In the genomic region with DNA sequence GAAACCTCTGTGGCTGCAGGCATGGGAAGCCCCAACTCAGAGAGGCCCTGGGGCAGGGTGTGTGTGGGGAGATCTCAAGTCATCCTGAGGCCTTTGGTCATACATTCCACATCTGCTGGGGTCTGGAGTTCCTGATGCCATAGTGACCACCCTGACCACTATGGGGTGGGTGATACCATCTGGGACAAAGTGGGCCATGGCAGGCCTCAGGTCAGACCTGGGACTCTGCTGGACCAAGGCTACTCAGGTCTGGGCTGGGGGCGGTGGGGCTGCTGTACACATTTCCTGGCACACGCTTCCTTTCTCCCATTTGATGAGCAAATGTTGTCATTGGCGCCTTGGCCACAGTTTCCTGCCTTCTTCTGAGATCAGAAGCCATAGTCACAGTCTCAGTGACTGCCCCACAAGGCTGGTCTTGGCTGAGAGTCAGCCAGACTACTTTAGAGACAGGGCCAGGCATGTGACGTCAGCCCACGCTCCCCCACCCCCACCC, we compare ENCODE assay signal across 18 cellular contexts. TPM values are rescaled to one million over a fixed set of nuclear protein-coding genes. Genes with fewer than 3 reads are reported as not detected.
A peak's percentile ranks its signal among the peaks of the same experiment; 100 is the strongest.
DNase-seq lines count a peak whose midpoint lies in the region; ATAC-seq and TF ChIP-seq lines count a peak whose summit lies in the region.
"Had no signal": no experiment of that assay in that cellular context is flagged by ENCODE, and none has a peak within 500 bp of the region (broad histone marks: within the 10 kb centered on the region; RNA-seq: fewer than 3 reads in every experiment).

No MANE protein-coding gene starts in this region.

- peaks cover 5 to 7% of the 10 kb centered on the region in 2 donors for H3K27me3 Mint-ChIP-seq in CD8-positive, alpha-beta memory T cell
- no peaks in the 10 kb centered on the region for H3K27me3 Mint-ChIP-seq in activated T-helper 17 cell treated with anti-CD3 and anti-CD28 coated beads, Interleukin-2, amount 50 U/mL, for 72 hours
- H3K27me3 Mint-ChIP-seq in naive thymus-derived CD4-positive, alpha-beta T cell, result peaks cover 8 to 29% (median 10%) of the 10 kb centered on the region in 5 donors

- H3K36me3 Mint-ChIP-seq in CD8-positive, alpha-beta memory T cell, result peaks cover 0 to 3% (median 0%) of the 10 kb centered on the region in 3 donors
- H3K36me3 Mint-ChIP-seq in activated T-helper 17 cell treated with anti-CD3 and anti-CD28 coated beads, Interleukin-2, amount 50 U/mL, for 72 hours (ENCODE audit: low read depth), result no peaks in the 10 kb centered on the region
- H3K36me3 Mint-ChIP-seq in naive thymus-derived CD4-positive, alpha-beta T cell, result peaks cover 0 to 14% (median 5%) of the 10 kb centered on the region in 5 donors

- no peak overlapping the region for H3K4me3 ChIP-seq in CD8-positive, alpha-beta memory T cell (ENCODE audit: low read length)
- H3K4me3 ChIP-seq in RWPE2 (ENCODE audit: severe bottlenecking) (no peak overlapping the region), PC-9 (no peak overlapping the region)
- no peak overlapping the region for H3K4me3 ChIP-seq in naive thymus-derived CD4-positive, alpha-beta T cell (ENCODE audit: low read length)
- H3K4me3 ChIP-seq: BLaER1 treated with 17β-estradiol and CSF1 and Interleukin-3, amounts not matched to agents 10 nM and 100 nM; ovary; vagina had no signal

- H3K9me2 ChIP-seq in PC-9 (ENCODE audit: insufficient read depth), result no peaks in the 10 kb centered on the region

- TF ChIP-seq CTCF in RWPE2 (IDR thresholded peaks at IDR 0.05; ENCODE audit: poor library complexity, severe bottlenecking) (no peak), PC-9 (conservative IDR thresholded peaks at IDR 0.05) (no peak)

- H2AFZ ChIP-seq in PC-9, result no peak overlapping the region

- no peaks in the 10 kb centered on the region for H3K9me3 ChIP-seq in CD8-positive, alpha-beta memory T cell (ENCODE audit: low read length)
- H3K9me3 ChIP-seq in RWPE2 (ENCODE audit: severe bottlenecking), result no peaks in the 10 kb centered on the region
- no peaks in the 10 kb centered on the region for H3K9me3 ChIP-seq in naive thymus-derived CD4-positive, alpha-beta T cell (ENCODE audit: control insufficient read depth in 2 of 3, low read length in 3 of 3)
- H3K9me3 ChIP-seq in PC-9 (ENCODE audit: insufficient read depth, low read depth), result no peaks in the 10 kb centered on the region
- H3K9me3 ChIP-seq: BLaER1 treated with 17β-estradiol and CSF1 and Interleukin-3, amounts not matched to agents 10 nM and 100 nM; ovary; vagina had no signal

- peak in 4 of 5 donors; percentile 48 to 81 (median 64) for DNase-seq in CD8-positive, alpha-beta memory T cell
- DNase-seq in RWPE2 (ENCODE audit: low spot score) (peak; percentile 51), NCI-H526 (lab: John Stamatoyannopoulos, UW) (no peak), NCI-H82 (lab: John Stamatoyannopoulos, UW) (no peak), PC-9 (no peak)
- peak in 1 of 9 donors; percentile 44 for DNase-seq in naive thymus-derived CD4-positive, alpha-beta T cell
- DNase-seq: foreskin keratinocyte, mesenchymal stem cell, NCI-H1930, NCI-H748 treated with DMSO at 0.1 percent for 48 hours, SHP77 treated with DMSO at 0.1 percent for 48 hours had no signal

- POLR2A ChIA-PET in CD8-positive, alpha-beta memory T cell (lab: Charles Lee), result interaction anchor here (0.6 kb wide), 1 partner anchor 26 kb away, joined by 6 read pairs; no protein-coding TSS in a partner anchor
- POLR2A ChIA-PET in naive thymus-derived CD4-positive, alpha-beta T cell (lab: Charles Lee), result no interaction called here
- POLR2A ChIA-PET in PC-9 (lab: Charles Lee; ENCODE audit: unreplicated experiment), result no interaction called here

- no peak overlapping the region for H3K27ac ChIP-seq in CD8-positive, alpha-beta memory T cell (ENCODE audit: low read depth, low read length)
- H3K27ac ChIP-seq in RWPE2 (ENCODE audit: poor library complexity, severe bottlenecking) (no peak overlapping the region), PC-9 (no peak overlapping the region)
- no peak overlapping the region for H3K27ac ChIP-seq in naive thymus-derived CD4-positive, alpha-beta T cell (ENCODE audit: low read depth, low read length)
- H3K27ac ChIP-seq: BLaER1 treated with 17β-estradiol and CSF1 and Interleukin-3, amounts not matched to agents 10 nM and 100 nM; foreskin keratinocyte; ovary; vagina had no signal

- CTCF ChIA-PET in CD8-positive, alpha-beta memory T cell (lab: Charles Lee), result no interaction called here
- CTCF ChIA-PET in naive thymus-derived CD4-positive, alpha-beta T cell (lab: Charles Lee), result no interaction called here
- CTCF ChIA-PET in PC-9 (lab: Charles Lee), result no interaction called here

- peak overlapping the region; percentile 19 to 67 (median 32) for H3K4me3 Mint-ChIP-seq in CD8-positive, alpha-beta memory T cell
- H3K4me3 Mint-ChIP-seq in activated T-helper 17 cell treated with anti-CD3 and anti-CD28 coated beads, Interleukin-2, amount 50 U/mL, for 72 hours, result no peak overlapping the region
- peak overlapping the region in 1 of 10 donors; percentile 58 for H3K4me3 Mint-ChIP-seq in naive thymus-derived CD4-positive, alpha-beta T cell

- BruUV-seq in PC-9 (replicated peaks; lab: Mats Ljungman, UMichigan), result no TSS peak

- peak overlapping the region in 2 of 8 donors; percentile 26 to 76 for H3K27ac Mint-ChIP-seq in CD8-positive, alpha-beta memory T cell
- no peak overlapping the region for H3K27ac Mint-ChIP-seq in activated T-helper 17 cell treated with anti-CD3 and anti-CD28 coated beads, Interleukin-2, amount 50 U/mL, for 72 hours
- H3K27ac Mint-ChIP-seq in naive thymus-derived CD4-positive, alpha-beta T cell, result peak overlapping the region in 1 of 9 donors; percentile 21

- H3K27me3 ChIP-seq in CD8-positive, alpha-beta memory T cell (ENCODE audit: insufficient read depth, low read length, poor library complexity, severe bottlenecking), result no peaks in the 10 kb centered on the region
- H3K27me3 ChIP-seq in RWPE2 (ENCODE audit: insufficient read depth, poor library complexity, severe bottlenecking) (peaks cover 4% of the 10 kb centered on the region), PC-9 (ENCODE audit: insufficient read depth, low read depth) (peaks cover 15% of the 10 kb centered on the region; the same call in 1 of the 2 replicates)
- H3K27me3 ChIP-seq in naive thymus-derived CD4-positive, alpha-beta T cell (ENCODE audit: control insufficient read depth in 2 of 2, insufficient read depth in 2 of 2, low read length in 2 of 2), result no peaks in the 10 kb centered on the region
- H3K27me3 ChIP-seq: BLaER1 treated with 17β-estradiol and CSF1 and Interleukin-3, amounts not matched to agents 10 nM and 100 nM; ovary; vagina had no signal

- no peaks in the 10 kb centered on the region for H3K36me3 ChIP-seq in CD8-positive, alpha-beta memory T cell (ENCODE audit: insufficient read depth, low read length)
- H3K36me3 ChIP-seq in RWPE2 (ENCODE audit: low read depth) (no peaks in the 10 kb centered on the region), PC-9 (ENCODE audit: low read depth) (no peaks in the 10 kb centered on the region)
- H3K36me3 ChIP-seq in naive thymus-derived CD4-positive, alpha-beta T cell (ENCODE audit: control insufficient read depth in 2 of 3, insufficient read depth in 3 of 3, low read length in 3 of 3), result no peaks in the 10 kb centered on the region
- H3K36me3 ChIP-seq: BLaER1 treated with 17β-estradiol and CSF1 and Interleukin-3, amounts not matched to agents 10 nM and 100 nM; ovary; vagina had no signal

- H3K79me2 ChIP-seq in PC-9 (ENCODE audit: low read depth), result no peaks in the 10 kb centered on the region

- no peaks in the 10 kb centered on the region for H4K20me1 ChIP-seq in PC-9 (ENCODE audit: insufficient read depth)
- H4K20me1 ChIP-seq: BLaER1 treated with 17β-estradiol and CSF1 and Interleukin-3, amounts not matched to agents 10 nM and 100 nM had no signal

- no peak for ATAC-seq in RWPE2 (ENCODE audit: low read depth)
- peak; percentile 82 for ATAC-seq in activated T-helper 17 cell treated with anti-CD3 and anti-CD28 coated beads, Interleukin-2, amount 50 U/mL, for 72 hours (replicated peaks)
- ATAC-seq in naive thymus-derived CD4-positive, alpha-beta T cell, result peak; percentile 81
- no peak for ATAC-seq in GM18870 (IDR thresholded peaks at IDR 0.05; ENCODE audit: unreplicated experiment)
- ATAC-seq: foreskin keratinocyte had no signal

- H3F3A ChIP-seq in PC-9 (ENCODE audit: insufficient read depth, low read depth), result no peaks in the 10 kb centered on the region

- H3K4me2 ChIP-seq in PC-9, result no peak overlapping the region
- H3K4me2 ChIP-seq: BLaER1 treated with 17β-estradiol and CSF1 and Interleukin-3, amounts not matched to agents 10 nM and 100 nM had no signal

- H3K4me1 ChIP-seq in CD8-positive, alpha-beta memory T cell (ENCODE audit: insufficient read depth, low read length), result peaks cover 32% of the 10 kb centered on the region
- H3K4me1 ChIP-seq in RWPE2 (ENCODE audit: insufficient read depth, poor library complexity, severe bottlenecking), result no peaks in the 10 kb centered on the region
- H3K4me1 ChIP-seq in naive thymus-derived CD4-positive, alpha-beta T cell (ENCODE audit: control insufficient read depth in 2 of 2, insufficient read depth in 2 of 2, low read length in 2 of 2), result peaks cover 0 to 19% of the 10 kb centered on the region in 2 donors
- no peaks in the 10 kb centered on the region for H3K4me1 ChIP-seq in PC-9 (replicated peaks; ENCODE audit: insufficient read depth)
- H3K4me1 ChIP-seq: BLaER1 treated with 17β-estradiol and CSF1 and Interleukin-3, amounts not matched to agents 10 nM and 100 nM; foreskin keratinocyte; vagina had no signal

- intact Hi-C loops in naive thymus-derived CD4-positive, alpha-beta T cell (cut with micrococcal nuclease), result no loop called here
- intact Hi-C loops in PC-9 (cut with micrococcal nuclease; ENCODE audit: unreplicated experiment), result no loop called here

- H3K9me3 Mint-ChIP-seq in CD8-positive, alpha-beta memory T cell, result no peaks in the 10 kb centered on the region
- no peaks in the 10 kb centered on the region for H3K9me3 Mint-ChIP-seq in activated T-helper 17 cell treated with anti-CD3 and anti-CD28 coated beads, Interleukin-2, amount 50 U/mL, for 72 hours
- peaks cover 0 to 8% (median 0%) of the 10 kb centered on the region in 11 donors for H3K9me3 Mint-ChIP-seq in naive thymus-derived CD4-positive, alpha-beta T cell

- peaks cover 0 to 16% (median 9%) of the 10 kb centered on the region in 3 donors for H3K4me1 Mint-ChIP-seq in CD8-positive, alpha-beta memory T cell
- H3K4me1 Mint-ChIP-seq in activated T-helper 17 cell treated with anti-CD3 and anti-CD28 coated beads, Interleukin-2, amount 50 U/mL, for 72 hours, result peaks cover 23% of the 10 kb centered on the region
- H3K4me1 Mint-ChIP-seq in naive thymus-derived CD4-positive, alpha-beta T cell, result peaks cover 8 to 17% (median 10%) of the 10 kb centered on the region in 7 donors

RNA-seq across cellular contexts. Expression of a gene that starts 15.1 kb away (rescaled TPM):
- 10 to 100 TPM; 21.8 to 22.7 TPM for total RNA-seq in CD8-positive, alpha-beta memory T cell
- polyA plus RNA-seq in CD8-positive, alpha-beta memory T cell, result 20.7 TPM
- total RNA-seq in activated T-helper 17 cell treated with anti-CD3 and anti-CD28 coated beads, Interleukin-2, amount 50 U/mL, for 72 hours, result 1 to 10 TPM; 1.4 to 6.7 TPM
- 10 to 100 TPM; 21.0 to 42.8 (median 22.6) TPM for total RNA-seq in naive thymus-derived CD4-positive, alpha-beta T cell
- polyA plus RNA-seq in naive thymus-derived CD4-positive, alpha-beta T cell, result 10 to 100 TPM; 13.6 to 17.3 TPM
- not detected in 2 replicates for total RNA-seq in PC-9 (2021)

RNA-seq across cellular contexts. Expression of a gene that starts 33.9 kb away (rescaled TPM):
- 10 to 100 TPM; 69.7 to 71.9 TPM for total RNA-seq in CD8-positive, alpha-beta memory T cell
- not detected for polyA plus RNA-seq in CD8-positive, alpha-beta memory T cell
- total RNA-seq in activated T-helper 17 cell treated with anti-CD3 and anti-CD28 coated beads, Interleukin-2, amount 50 U/mL, for 72 hours, result 1 to 10 TPM in 1 of 2 donors, under 1 TPM in 1; 0.32 to 9.0 TPM
- 1 to 10 TPM in 1 of 5 experiments, not detected in 4; 1.3 TPM for total RNA-seq in naive thymus-derived CD4-positive, alpha-beta T cell
- polyA plus RNA-seq in naive thymus-derived CD4-positive, alpha-beta T cell, result not detected
- total RNA-seq in PC-9 (2021), result not detected in 2 replicates
- total RNA-seq: bronchial epithelial cell, Daoy, foreskin keratinocyte, ovary, vagina had no signal
- polyA plus RNA-seq: foreskin keratinocyte, ovary had no signal

RNA-seq across cellular contexts. Expression of a gene that starts 47.0 kb away (rescaled TPM):
- total RNA-seq in CD8-positive, alpha-beta memory T cell, result 100 to 1,000 TPM; 393 to 409 TPM
- not detected for polyA plus RNA-seq in CD8-positive, alpha-beta memory T cell
- 100 to 1,000 TPM in 1 of 2 donors, 10 to 100 TPM in 1; 14.6 to 159 TPM for total RNA-seq in activated T-helper 17 cell treated with anti-CD3 and anti-CD28 coated beads, Interleukin-2, amount 50 U/mL, for 72 hours
- total RNA-seq in naive thymus-derived CD4-positive, alpha-beta T cell, result 100 to 1,000 TPM in 1 of 5 experiments, not detected in 4; 111 TPM
- polyA plus RNA-seq in naive thymus-derived CD4-positive, alpha-beta T cell, result not detected
- total RNA-seq in PC-9 (2021), result not detected in 2 replicates
- total RNA-seq: bronchial epithelial cell, vagina had no signal
- polyA plus RNA-seq: ovary had no signal

Comparison
In these comparisons a context has a peak if more than half of its experiments do, and no peak if none do; other contexts are left out.
1. DNase-seq: peak in CD8-positive, alpha-beta memory T cell (4 of 5) and RWPE2 (single experiment); none in NCI-H526 (0 of 2), NCI-H82 (single experiment) and PC-9 (0 of 2).
2. ATAC-seq: peak in activated T-helper 17 cell treated with anti-CD3 and anti-CD28 coated beads, Interleukin-2, amount 50 U/mL, for 72 hours (single experiment) and naive thymus-derived CD4-positive, alpha-beta T cell (single experiment); none in RWPE2 (single experiment) and GM18870 (single experiment).
3. RNA of a gene that starts 33.9 kb away (total RNA-seq): 69.7 to 71.9 TPM in CD8-positive, alpha-beta memory T cell; 0.32 to 9.0 TPM in activated T-helper 17 cell treated with anti-CD3 and anti-CD28 coated beads, Interleukin-2, amount 50 U/mL, for 72 hours, 1.3 TPM in naive thymus-derived CD4-positive, alpha-beta T cell and not detected in PC-9; every median in the first group is over 4 times any median in the second.